1 cellular context compared by ENCODE assay signal in genomic region chr11:72930011-72930410, GRCh38.
TF ChIP-seq lines count a peak whose summit lies in the region.

No MANE protein-coding gene starts in this region.

TF ChIP-seq in IMR-90, 13 proteins besides CTCF, POLR2A, EP300 and RAD21 (continued from another document):
- no peak for TF ChIP-seq FOS (IDR thresholded peaks at IDR 0.05; ENCODE audit: low read depth, low read length)
- TF ChIP-seq MXI1 (IDR thresholded peaks at IDR 0.05; ENCODE audit: borderline replicate concordance, low read depth, low read length) = no peak
- no peak for TF ChIP-seq BHLHE40 (IDR thresholded peaks at IDR 0.05; ENCODE audit: low read depth, low read length)
- no peak for TF ChIP-seq SMC3 (IDR thresholded peaks at IDR 0.05; ENCODE audit: low read depth, low read length)
TF ChIP-seq in IMR-90: peak in this region for 0.
